Comparison of ENCODE assay signal across 16 cellular contexts in genomic region chr2:174664084-174664759, GRCh38.
DNase-seq lines count a peak whose midpoint lies in the region; ATAC-seq and TF ChIP-seq lines count a peak whose summit lies in the region.
"Had no signal": no experiment of that assay in that cellular context is flagged by ENCODE, and none has a peak within 500 bp of the region (broad histone marks: within the 10 kb centered on the region; RNA-seq: fewer than 3 reads in every experiment).

No MANE protein-coding gene starts in this region.

- peak overlapping the region; percentile 63 for H3K27ac ChIP-seq in caudate nucleus (ENCODE audit: low read depth, low read length)
- H3K27ac ChIP-seq in transverse colon, result peak overlapping the region; percentile 49 to 73 (median 64)
- no peak overlapping the region for H3K27ac ChIP-seq in gastrocnemius medialis
- H3K27ac ChIP-seq in upper lobe of right lung, result no peak overlapping the region
- H3K27ac ChIP-seq: VCaP had no signal

- H3K9me3 ChIP-seq in transverse colon (no peaks in the 10 kb centered on the region), gastrocnemius medialis (no peaks in the 10 kb centered on the region), upper lobe of right lung (no peaks in the 10 kb centered on the region)
- H3K9me3 ChIP-seq: Peyer's patch had no signal

- H3K36me3 ChIP-seq in transverse colon, result no peaks in the 10 kb centered on the region
- no peaks in the 10 kb centered on the region for H3K36me3 ChIP-seq in gastrocnemius medialis
- no peaks in the 10 kb centered on the region for H3K36me3 ChIP-seq in upper lobe of right lung
- H3K36me3 ChIP-seq: Peyer's patch had no signal

- no peaks in the 10 kb centered on the region for H3K27me3 Mint-ChIP-seq in activated T-cell treated with anti-CD3 and anti-CD28 coated beads, Interleukin-2, amount 50 U/mL, for 72 hours (ENCODE audit: low read depth)
- H3K27me3 Mint-ChIP-seq in activated T-cell treated with anti-CD3 and anti-CD28 coated beads, Interleukin-2, amount 50 U/mL, for 4 hours (ENCODE audit: low read depth), result no peaks in the 10 kb centered on the region

- in situ Hi-C loops in transverse colon (cut with MboI; ENCODE audit: low pct_ligation_motif_present in 1 of 4, low pct_unique_long_range_greater_than_20kb in 1 of 4, low sequenced_read_pairs in 3 of 4) (no loop called here), gastrocnemius medialis (cut with MboI; ENCODE audit: low sequenced_read_pairs in 4 of 4) (no loop called here)

- no peak for TF ChIP-seq POLR2A in transverse colon (IDR thresholded peaks at IDR 0.05)
- no peak for TF ChIP-seq POLR2A in gastrocnemius medialis (IDR thresholded peaks at IDR 0.05)

- WGBS in transverse colon (ENCODE audit: low coverage in 1 of 2), 2 donors, result 91% methylated on average over 7 of the region's 7 CpGs; no CpG with 5 or more reads in 1 of the 2 donors

- TF ChIP-seq EP300 in transverse colon (IDR thresholded peaks at IDR 0.05; ENCODE audit: low read depth), result no peak

- intact Hi-C loops in transverse colon (cut with DNase I; ENCODE audit: low total_unique reads) (no loop called here), gastrocnemius medialis (cut with DNase I; ENCODE audit: low total_unique reads) (no loop called here), upper lobe of right lung (cut with DNase I) (no loop called here)

- no peaks in the 10 kb centered on the region for H3K9me3 Mint-ChIP-seq in activated T-cell treated with anti-CD3 and anti-CD28 coated beads, Interleukin-2, amount 50 U/mL, for 72 hours
- H3K9me3 Mint-ChIP-seq in activated T-cell treated with anti-CD3 and anti-CD28 coated beads, Interleukin-2, amount 50 U/mL, for 4 hours, result no peaks in the 10 kb centered on the region
- H3K9me3 Mint-ChIP-seq: nephron progenitor cell had no signal

- H3K4me1 ChIP-seq in transverse colon (peaks cover 0 to 37% (median 18%) of the 10 kb centered on the region in 4 donors), gastrocnemius medialis (peaks cover 0 to 4% of the 10 kb centered on the region in 2 donors), upper lobe of right lung (peaks cover 32% of the 10 kb centered on the region)

- H3K27me3 ChIP-seq in transverse colon, result no peaks in the 10 kb centered on the region
- H3K27me3 ChIP-seq in gastrocnemius medialis, result no peaks in the 10 kb centered on the region
- H3K27me3 ChIP-seq in upper lobe of right lung, result no peaks in the 10 kb centered on the region
- H3K27me3 ChIP-seq: Peyer's patch had no signal

- H3K36me3 Mint-ChIP-seq in activated T-cell treated with anti-CD3 and anti-CD28 coated beads, Interleukin-2, amount 50 U/mL, for 72 hours (ENCODE audit: insufficient read depth in 2 of 2), result no peaks in the 10 kb centered on the region
- peaks cover under 1% of the 10 kb centered on the region for H3K36me3 Mint-ChIP-seq in activated T-cell treated with anti-CD3 and anti-CD28 coated beads, Interleukin-2, amount 50 U/mL, for 4 hours (ENCODE audit: insufficient read depth)

- no peak for DNase-seq in activated T-cell treated with anti-CD3 and anti-CD28 coated beads, Interleukin-2, amount 50 U/mL, for 72 hours
- no peak for DNase-seq in activated T-cell treated with anti-CD3 and anti-CD28 coated beads, Interleukin-2, amount 50 U/mL, for 4 hours
- DNase-seq in caudate nucleus (lab: John Stamatoyannopoulos, UW) (peak in 14 of 61 donors; percentile 7 to 38 (median 17)), myocyte (ENCODE audit: low read depth) (peak; percentile 26), transverse colon (no peak), gastrocnemius medialis (no peak), GOT3 (lab: John Stamatoyannopoulos, UW) (no peak), upper lobe of right lung (no peak)
- DNase-seq: activated CD8-positive, alpha-beta memory T cell treated with anti-CD3 and anti-CD28 coated beads, Interleukin-2, amount 50 U/mL, for 48 hours; DMS153; islet precursor cell; NCI-H1048; nephron progenitor cell; Peyer's patch; stimulated activated CD4-positive, alpha-beta T cell treated with anti-CD3 and anti-CD28 coated beads, Interleukin-15, amount 100 ng/mL, for 24 hours had no signal

- TF ChIP-seq CTCF in transverse colon (IDR thresholded peaks at IDR 0.05) (no peak), gastrocnemius medialis (IDR thresholded peaks at IDR 0.05 in 4 of 5, conservative IDR thresholded peaks at IDR 0.05 in 1 of 5) (no peak), upper lobe of right lung (IDR thresholded peaks at IDR 0.05) (no peak)

- H3K4me3 Mint-ChIP-seq in activated T-cell treated with anti-CD3 and anti-CD28 coated beads, Interleukin-2, amount 50 U/mL, for 72 hours, result no peak overlapping the region
- no peak overlapping the region for H3K4me3 Mint-ChIP-seq in activated T-cell treated with anti-CD3 and anti-CD28 coated beads, Interleukin-2, amount 50 U/mL, for 4 hours
- H3K4me3 Mint-ChIP-seq: nephron progenitor cell had no signal

- H3K4me3 ChIP-seq in transverse colon (no peak overlapping the region), gastrocnemius medialis (no peak overlapping the region), upper lobe of right lung (no peak overlapping the region)
- H3K4me3 ChIP-seq: Peyer's patch had no signal

- H3K4me1 Mint-ChIP-seq in activated T-cell treated with anti-CD3 and anti-CD28 coated beads, Interleukin-2, amount 50 U/mL, for 72 hours (ENCODE audit: low read depth), result peaks cover 56% of the 10 kb centered on the region
- H3K4me1 Mint-ChIP-seq in activated T-cell treated with anti-CD3 and anti-CD28 coated beads, Interleukin-2, amount 50 U/mL, for 4 hours (ENCODE audit: low read depth), result peaks cover 32% of the 10 kb centered on the region

- H3K27ac Mint-ChIP-seq in activated T-cell treated with anti-CD3 and anti-CD28 coated beads, Interleukin-2, amount 50 U/mL, for 72 hours, result no peak overlapping the region

- ATAC-seq in activated T-cell treated with anti-CD3 and anti-CD28 coated beads, Interleukin-2, amount 50 U/mL, for 72 hours (replicated peaks in 1 of 2), result peak; percentile 43 to 53
- ATAC-seq in activated T-cell treated with anti-CD3 and anti-CD28 coated beads, Interleukin-2, amount 50 U/mL, for 4 hours, result no peak
- no peak for ATAC-seq in gastrocnemius medialis
- ATAC-seq in upper lobe of right lung, result no peak

Comparison
In these comparisons a context has a peak if more than half of its experiments do, and no peak if none do; other contexts are left out.
1. ATAC-seq: peak in activated T-cell treated with anti-CD3 and anti-CD28 coated beads, Interleukin-2, amount 50 U/mL, for 72 hours (2 of 2); none in activated T-cell treated with anti-CD3 and anti-CD28 coated beads, Interleukin-2, amount 50 U/mL, for 4 hours (0 of 2), gastrocnemius medialis (0 of 2) and upper lobe of right lung (single experiment).
2. H3K27ac ChIP-seq: peak in caudate nucleus (single experiment) and transverse colon (4 of 4); none in gastrocnemius medialis (0 of 4) and upper lobe of right lung (single experiment).